ENCODE assay signal across 8 cellular contexts in the genomic region with DNA sequence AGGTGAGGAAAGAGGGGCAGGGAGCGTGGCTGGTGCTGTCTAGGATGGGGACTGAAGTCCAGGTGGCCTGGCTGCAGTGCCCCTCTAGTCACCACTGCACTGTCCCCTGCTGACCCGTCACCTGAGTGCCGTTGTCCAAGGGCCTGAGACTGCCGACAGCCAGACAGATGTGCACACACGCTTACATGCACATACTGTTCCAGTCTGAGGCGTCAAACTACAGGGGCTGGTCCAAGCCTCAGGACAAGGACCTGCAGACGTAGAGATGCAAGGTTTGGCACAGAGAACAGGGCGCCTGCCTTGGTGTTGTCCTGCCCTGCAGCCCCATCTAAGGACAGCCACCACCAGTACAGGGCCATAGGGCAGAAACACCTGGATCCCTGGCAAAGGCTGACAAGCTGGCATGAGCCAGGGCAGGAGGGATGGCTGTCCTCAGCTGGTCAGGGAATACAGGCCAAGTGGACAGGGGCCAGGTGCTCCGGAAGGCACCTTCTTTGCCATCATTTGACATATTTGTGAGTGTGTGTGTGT. TPM values are rescaled to one million over a fixed set of nuclear protein-coding genes. Genes with fewer than 3 reads are reported as not detected.
A peak's percentile ranks its signal among the peaks of the same experiment; 100 is the strongest.
DNase-seq lines count a peak whose midpoint lies in the region; ATAC-seq and TF ChIP-seq lines count a peak whose summit lies in the region.

No MANE protein-coding gene starts in this region.

- H4K12ac ChIP-seq in trophoblast cell (ENCODE audit: low read depth, low read length): peak overlapping the region; percentile 71

- H2BK5ac ChIP-seq in trophoblast cell (ENCODE audit: low read depth, low read length, poor library complexity): no peak overlapping the region

- H3K27me3 ChIP-seq in GM06990 (replicated peaks; ENCODE audit: control insufficient read depth, insufficient read depth, low read length) (no peaks in the 10 kb centered on the region), SU-DHL-6 (ENCODE audit: low read length) (no peaks in the 10 kb centered on the region), trophoblast cell (ENCODE audit: insufficient read depth, low read length) (no peaks in the 10 kb centered on the region)

- WGBS in trophoblast cell (ENCODE audit: extremely low coverage, insufficient coverage, insufficient read length): no CpG with 5 or more reads among the region's 9 CpGs

- no peaks in the 10 kb centered on the region for H3F3A ChIP-seq in SU-DHL-6 (ENCODE audit: insufficient read depth)

- peaks cover 8% of the 10 kb centered on the region for H3K79me1 ChIP-seq in trophoblast cell (ENCODE audit: low read length)

- no peaks in the 10 kb centered on the region for H4K20me1 ChIP-seq in SU-DHL-6 (ENCODE audit: low read depth, low read length)

- peak overlapping the region; percentile 0 for H3K14ac ChIP-seq in trophoblast cell (ENCODE audit: low read length)

- ATAC-seq in HG02885 (IDR thresholded peaks at IDR 0.05; ENCODE audit: poor library complexity, unreplicated experiment): no peak
- no peak for ATAC-seq in HG02642 (IDR thresholded peaks at IDR 0.05; ENCODE audit: poor library complexity, unreplicated experiment)
- ATAC-seq in GM19328 (IDR thresholded peaks at IDR 0.05; ENCODE audit: unreplicated experiment): no peak

- H3K9me3 ChIP-seq in SU-DHL-6 (ENCODE audit: insufficient read depth, low read length) (no peaks in the 10 kb centered on the region), trophoblast cell (ENCODE audit: insufficient read depth, low read depth, low read length) (peaks cover 3% of the 10 kb centered on the region)

- H3K4me1 ChIP-seq in trophoblast cell (ENCODE audit: control insufficient read depth in 1 of 2, insufficient read depth in 2 of 2, low read length in 2 of 2): peaks cover 13 to 22% of the 10 kb centered on the region in 2 experiments

- H3K36me3 ChIP-seq in GM06990 (ENCODE audit: control insufficient read depth, insufficient read depth, low read length) (no peaks in the 10 kb centered on the region), SU-DHL-6 (ENCODE audit: low read length) (no peaks in the 10 kb centered on the region), trophoblast cell (ENCODE audit: control insufficient read depth in 1 of 2, insufficient read depth in 2 of 2, low read length in 2 of 2) (no peaks in the 10 kb centered on the region)

- DNase-seq in GM06990 (ENCODE audit: extremely low read depth, insufficient read length) (no peak), fibroblast of pulmonary artery (ENCODE audit: low read depth) (no peak), trophoblast cell (peak in 1 of 2 donors; percentile 22), NCI-H524 (lab: John Stamatoyannopoulos, UW) (no peak)

- no peaks in the 10 kb centered on the region for H3K79me2 ChIP-seq in SU-DHL-6 (ENCODE audit: insufficient read depth, low read length)
- H3K79me2 ChIP-seq in trophoblast cell (ENCODE audit: control insufficient read depth, insufficient read depth, low read length, poor library complexity): peaks cover 3% of the 10 kb centered on the region

- peak overlapping the region; percentile 43; the same call in 1 of the 2 replicates for H3K9ac ChIP-seq in SU-DHL-6 (ENCODE audit: low read length)
- no peak overlapping the region for H3K9ac ChIP-seq in trophoblast cell (ENCODE audit: low read length)

- H2BK120ac ChIP-seq in trophoblast cell (ENCODE audit: insufficient read depth, low read length, poor library complexity): peak overlapping the region; percentile 59

- no peak overlapping the region for H2BK12ac ChIP-seq in trophoblast cell (ENCODE audit: low read length)

- H3K18ac ChIP-seq in trophoblast cell (ENCODE audit: low read length): peak overlapping the region; percentile 50

- TF ChIP-seq CTCF in GM06990 (IDR thresholded peaks at IDR 0.05; ENCODE audit: insufficient read depth, low read length, poor library complexity, severe bottlenecking) (no peak), SU-DHL-6 (IDR thresholded peaks at IDR 0.05; ENCODE audit: insufficient read depth, low read length, poor library complexity, severe bottlenecking) (no peak), fibroblast of pulmonary artery (IDR thresholded peaks at IDR 0.05; ENCODE audit: low read length, missing control alignments) (no peak)

- H2AK5ac ChIP-seq in trophoblast cell (ENCODE audit: low read length): peak overlapping the region; percentile 8

- H3K4me2 ChIP-seq in SU-DHL-6 (ENCODE audit: low read depth, low read length, poor library complexity, severe bottlenecking) (peak overlapping the region; percentile 41), trophoblast cell (ENCODE audit: low read length) (peak overlapping the region; percentile 54)

- H4K8ac ChIP-seq in trophoblast cell (ENCODE audit: low read depth, low read length): peak overlapping the region; percentile 98

- H3K27ac ChIP-seq in SU-DHL-6 (ENCODE audit: low read depth, low read length) (no peak overlapping the region), trophoblast cell (ENCODE audit: low read depth, low read length) (no peak overlapping the region)

- H2AFZ ChIP-seq in SU-DHL-6 (ENCODE audit: low read depth, low read length, severe bottlenecking) (peak overlapping the region; percentile 86), trophoblast cell (ENCODE audit: insufficient read depth, low read length, poor library complexity) (peak overlapping the region; percentile 83)

- no peaks in the 10 kb centered on the region for H3K9me2 ChIP-seq in SU-DHL-6 (replicated peaks; ENCODE audit: insufficient read depth, low read length)

- H3K4ac ChIP-seq in trophoblast cell (ENCODE audit: low read depth, low read length): no peak overlapping the region

- peak overlapping the region; percentile 74 for H3K4me3 ChIP-seq in GM06990 (replicated peaks; ENCODE audit: low read depth, low read length)
- no peak overlapping the region for H3K4me3 ChIP-seq in SU-DHL-6 (ENCODE audit: insufficient read depth, low read length, poor library complexity, severe bottlenecking)
- peak overlapping the region; percentile 55 for H3K4me3 ChIP-seq in fibroblast of pulmonary artery (replicated peaks; ENCODE audit: low read depth, low read length)
- H3K4me3 ChIP-seq in trophoblast cell (ENCODE audit: low read depth, low read length): peak overlapping the region; percentile 71

- no peak overlapping the region for H3K23ac ChIP-seq in trophoblast cell (ENCODE audit: low read length)

- peak overlapping the region; percentile 73 for H4K91ac ChIP-seq in trophoblast cell (ENCODE audit: low read depth, low read length)

RNA-seq across cellular contexts. Expression of a gene that starts 1.7 kb away (rescaled TPM):
- polyA plus RNA-seq in trophoblast cell (2013): 0.82 and 1.1 TPM in 2 replicates
